ENCODE assay signal across 12 cellular contexts in the genomic region with DNA sequence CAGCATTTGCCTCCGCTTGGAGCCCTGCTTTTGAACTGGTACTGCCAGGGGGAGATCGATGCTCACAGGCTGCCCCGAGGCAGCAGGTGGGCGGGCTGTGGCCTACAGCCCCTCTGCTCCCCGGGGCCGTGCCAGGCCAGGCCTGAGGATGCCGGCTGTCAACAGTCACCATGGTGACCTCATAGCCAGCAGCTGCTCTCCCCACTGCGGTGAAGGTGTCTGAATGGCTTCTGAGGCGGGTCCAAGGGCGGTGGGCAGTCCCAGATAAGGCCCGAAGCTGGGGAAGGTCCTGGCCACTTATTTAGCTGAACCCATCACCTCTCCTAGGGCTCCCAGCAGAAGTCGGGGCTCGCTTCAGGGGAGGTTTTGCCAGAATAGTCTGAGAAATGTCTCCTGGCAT.
DNase-seq lines count a peak whose midpoint lies in the region; ATAC-seq and TF ChIP-seq lines count a peak whose summit lies in the region.
"Had no signal": no experiment of that assay in that cellular context is flagged by ENCODE, and none has a peak within 500 bp of the region (broad histone marks: within the 10 kb centered on the region; RNA-seq: fewer than 3 reads in every experiment).

No MANE protein-coding gene starts in this region.

- no peak for ATAC-seq in HG03457 (IDR thresholded peaks at IDR 0.05; ENCODE audit: unreplicated experiment)

- H3K27me3 ChIP-seq in WERI-Rb-1 (ENCODE audit: insufficient read depth, low read depth, severe bottlenecking) (no peaks in the 10 kb centered on the region), neuron (ENCODE audit: insufficient read depth, low read length) (no peaks in the 10 kb centered on the region)
- H3K27me3 ChIP-seq: brain microvascular endothelial cell, neutrophil, suprapubic skin had no signal

- H3K36me3 ChIP-seq in WERI-Rb-1 (no peaks in the 10 kb centered on the region), neuron (ENCODE audit: insufficient read depth, low read length) (no peaks in the 10 kb centered on the region)
- H3K36me3 ChIP-seq: brain microvascular endothelial cell, neutrophil, suprapubic skin had no signal

- TF ChIP-seq CTCF in WERI-Rb-1 (IDR thresholded peaks at IDR 0.05; ENCODE audit: low read depth, low read length): no peak

- peak overlapping the region; percentile 50; the same call in 1 of the 2 replicates for H3K27ac ChIP-seq in WERI-Rb-1
- H3K27ac ChIP-seq: brain microvascular endothelial cell, neutrophil had no signal

- H3K4me1 ChIP-seq in neuron (ENCODE audit: insufficient read depth, low read length): peaks cover 18% of the 10 kb centered on the region

- peak overlapping the region; percentile 83 for H2AFZ ChIP-seq in neuron (ENCODE audit: low read depth, low read length)

- H3K4me3 ChIP-seq in WERI-Rb-1 (ENCODE audit: low read depth, low read length) (no peak overlapping the region), neuron (ENCODE audit: low read length) (no peak overlapping the region)
- H3K4me3 ChIP-seq: suprapubic skin had no signal

- DNase-seq in COLO668 (lab: John Stamatoyannopoulos, UW; ENCODE audit: unreplicated experiment) (peak; percentile 61), NCI-H1092 treated with DMSO at 0.1 percent for 48 hours (lab: John Stamatoyannopoulos, UW) (peak; percentile 85), WERI-Rb-1 (peak; percentile 31), activated gamma-delta T cell (lab: John Stamatoyannopoulos, UW) (no peak), NCI-H2029 treated with DMSO at 0.1 percent for 48 hours (lab: John Stamatoyannopoulos, UW) (no peak)
- no peak for DNase-seq in activated CD4-positive, alpha-beta T cell treated with anti-CD3 and anti-CD28 coated beads, Interleukin-2, amount 50 U/mL, for 48 hours
- DNase-seq: brain microvascular endothelial cell; CD8-positive, alpha-beta memory T cell had no signal

- H3K9me3 ChIP-seq in WERI-Rb-1 (ENCODE audit: severe bottlenecking) (no peaks in the 10 kb centered on the region), neuron (ENCODE audit: low read length) (no peaks in the 10 kb centered on the region)
- H3K9me3 ChIP-seq: neutrophil, suprapubic skin had no signal

Comparison
In these comparisons a context has a peak if more than half of its experiments do, and no peak if none do; other contexts are left out.
1. DNase-seq: peak in COLO668 (single experiment), NCI-H1092 treated with DMSO at 0.1 percent for 48 hours (single experiment) and WERI-Rb-1 (single experiment); none in activated gamma-delta T cell (single experiment), activated CD4-positive, alpha-beta T cell treated with anti-CD3 and anti-CD28 coated beads, Interleukin-2, amount 50 U/mL, for 48 hours (0 of 2) and NCI-H2029 treated with DMSO at 0.1 percent for 48 hours (single experiment).